Comparison of ENCODE assay signal across 22 cellular contexts in genomic region chr4:189850239-189850856, GRCh38.
A peak's percentile ranks its signal among the peaks of the same experiment; 100 is the strongest.
DNase-seq lines count a peak whose midpoint lies in the region; ATAC-seq and TF ChIP-seq lines count a peak whose summit lies in the region.
"Had no signal": no experiment of that assay in that cellular context is flagged by ENCODE, and none has a peak within 500 bp of the region (broad histone marks: within the 10 kb centered on the region; RNA-seq: fewer than 3 reads in every experiment).

No MANE protein-coding gene starts in this region.

- H3K27ac Mint-ChIP-seq in nephron progenitor cell (no peak overlapping the region), type B pancreatic cell (no peak overlapping the region)
- H3K27ac Mint-ChIP-seq: CD4-positive, CD25-positive, alpha-beta regulatory T cell had no signal

- H3K27me3 Mint-ChIP-seq in nephron progenitor cell (ENCODE audit: low read depth, poor library complexity) (no peaks in the 10 kb centered on the region), type B pancreatic cell (no peaks in the 10 kb centered on the region)
- H3K27me3 Mint-ChIP-seq: CD4-positive, CD25-positive, alpha-beta regulatory T cell had no signal

- TF ChIP-seq CTCF in nephron progenitor cell (IDR thresholded peaks at IDR 0.05) = no peak
- TF ChIP-seq CTCF in brain microvascular endothelial cell (IDR thresholded peaks at IDR 0.05; ENCODE audit: low read depth, low read length, missing control alignments) = no peak
- TF ChIP-seq CTCF in type B pancreatic cell (conservative IDR thresholded peaks at IDR 0.05) = no peak

- H3K4me3 Mint-ChIP-seq in nephron progenitor cell (no peak overlapping the region), type B pancreatic cell (no peak overlapping the region)
- H3K4me3 Mint-ChIP-seq: CD4-positive, CD25-positive, alpha-beta regulatory T cell had no signal

- H3K27ac ChIP-seq in brain microvascular endothelial cell = no peak overlapping the region
- H3K27ac ChIP-seq: KMS-11, RWPE1, SJSA1 had no signal

- H3K9me3 Mint-ChIP-seq in nephron progenitor cell = peaks cover 93% of the 10 kb centered on the region
- H3K9me3 Mint-ChIP-seq in type B pancreatic cell = peaks cover 16% of the 10 kb centered on the region

- no peaks in the 10 kb centered on the region for H3K36me3 ChIP-seq in brain microvascular endothelial cell (replicated peaks)
- H3K36me3 ChIP-seq: MG63, SJSA1 had no signal

- H3K4me1 Mint-ChIP-seq in nephron progenitor cell (no peaks in the 10 kb centered on the region), type B pancreatic cell (ENCODE audit: unreplicated experiment) (no peaks in the 10 kb centered on the region)
- H3K4me1 Mint-ChIP-seq: CD4-positive, CD25-positive, alpha-beta regulatory T cell had no signal

- no peak overlapping the region for H3K4me3 ChIP-seq in brain microvascular endothelial cell (ENCODE audit: low read depth, low read length)
- H3K4me3 ChIP-seq: MG63, SJSA1 had no signal

- peak; percentile 88 for ATAC-seq in GM18861 (IDR thresholded peaks at IDR 0.05; ENCODE audit: unreplicated experiment)
- ATAC-seq in GM19438 (IDR thresholded peaks at IDR 0.05; ENCODE audit: low read depth, unreplicated experiment) = peak; percentile 89
- ATAC-seq in HG02759 (IDR thresholded peaks at IDR 0.05; ENCODE audit: unreplicated experiment) = peak; percentile 88
- ATAC-seq in HG03565 (IDR thresholded peaks at IDR 0.05; ENCODE audit: unreplicated experiment) = peak; percentile 57
- ATAC-seq: HepG2 had no signal

- no peaks in the 10 kb centered on the region for H3K27me3 ChIP-seq in brain microvascular endothelial cell (replicated peaks)
- H3K27me3 ChIP-seq: MG63, SJSA1 had no signal

- DNase-seq in nephron progenitor cell = no peak
- DNase-seq in brain microvascular endothelial cell = no peak
- DNase-seq in NCI-H524 treated with DMSO at 0.1 percent for 48 hours (lab: John Stamatoyannopoulos, UW) = no peak
- DNase-seq in type B pancreatic cell (ENCODE audit: extremely low spot score, unreplicated experiment) = no peak
- DNase-seq: Calu3; CD4-positive, CD25-positive, alpha-beta regulatory T cell; MG63; NCI-H1092 treated with DMSO at 0.1 percent for 48 hours; NCI-H1694; NCI-H2107; NCI-H345; NCI-H69; NK-92 treated with Interleukin-12 subunit alpha and Interleukin-12 subunit beta, amount 100 ng/mL, for 24 hours; SW 1271 had no signal

- in situ Hi-C loops in brain microvascular endothelial cell (cut with HindIII; ENCODE audit: low pct_ligation_motif_present, low sequenced_read_pairs) = no loop called here

- no peaks in the 10 kb centered on the region for H3K36me3 Mint-ChIP-seq in nephron progenitor cell (ENCODE audit: low read depth)
- no peaks in the 10 kb centered on the region for H3K36me3 Mint-ChIP-seq in type B pancreatic cell
